ENCODE assay signal across 23 cellular contexts in the genomic region with DNA sequence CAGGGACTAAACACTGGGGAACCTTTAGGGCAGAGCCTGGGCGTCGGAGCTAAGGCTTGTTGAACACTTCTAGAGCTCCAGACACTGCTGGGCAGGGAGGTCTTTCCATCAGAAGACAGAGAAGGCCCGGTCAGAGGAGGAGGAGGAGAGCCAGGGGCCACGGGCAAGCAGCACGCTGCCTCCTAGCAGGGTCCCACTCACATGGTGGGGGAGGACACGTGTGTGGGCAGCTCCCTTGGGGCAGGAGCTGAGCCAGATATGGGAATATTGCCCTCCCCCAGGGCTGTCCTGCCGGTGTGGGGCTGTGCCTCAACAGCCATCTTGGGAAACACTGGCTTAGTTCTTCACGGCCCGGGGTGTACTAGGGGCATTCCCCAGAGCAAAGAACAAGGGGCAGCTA.
DNase-seq lines count a peak whose midpoint lies in the region; ATAC-seq, FAIRE-seq and TF ChIP-seq lines count a peak whose summit lies in the region.
"Had no signal": no experiment of that assay in that cellular context is flagged by ENCODE, and none has a peak within 500 bp of the region (broad histone marks: within the 10 kb centered on the region; RNA-seq: fewer than 3 reads in every experiment).

No MANE protein-coding gene starts in this region.

- WGBS in heart left ventricle, 4 donors: 84 to 89% (median 87%) methylated on average over 8 to 9 of the region's 9 CpGs
- 84% methylated on average over 9 of the region's 9 CpGs for WGBS in mesenchymal stem cell

- H2BK120ac ChIP-seq in mesenchymal stem cell (ENCODE audit: low read depth, low read length): no peak overlapping the region

- peaks cover 8% of the 10 kb centered on the region for H3K9me3 Mint-ChIP-seq in neural progenitor cell
- H3K9me3 Mint-ChIP-seq in activated naive CD8-positive, alpha-beta T cell treated with anti-CD3 and anti-CD28 coated beads, Interleukin-2, amount 50 U/mL, for 24 hours: peaks cover 4% of the 10 kb centered on the region
- H3K9me3 Mint-ChIP-seq: CD4-positive, alpha-beta T cell had no signal

- no peaks in the 10 kb centered on the region for H4K20me1 ChIP-seq in neural progenitor cell (ENCODE audit: low read depth)

- H3K18ac ChIP-seq in mesenchymal stem cell (ENCODE audit: low read depth in 1 of 2, low read length in 2 of 2): peak overlapping the region in 1 of 2 experiments; percentile 37

- H3K36me3 Mint-ChIP-seq in neural progenitor cell: no peaks in the 10 kb centered on the region
- H3K36me3 Mint-ChIP-seq in activated naive CD8-positive, alpha-beta T cell treated with anti-CD3 and anti-CD28 coated beads, Interleukin-2, amount 50 U/mL, for 24 hours (ENCODE audit: low read depth): no peaks in the 10 kb centered on the region

- H3K14ac ChIP-seq in mesenchymal stem cell (ENCODE audit: low read length in 2 of 2): no peak overlapping the region

- H2BK12ac ChIP-seq in mesenchymal stem cell (ENCODE audit: low read length in 2 of 2): no peak overlapping the region

- H3K4me1 ChIP-seq in heart left ventricle (peaks cover 0 to 7% (median 0%) of the 10 kb centered on the region in 12 donors), HEK293 (ENCODE audit: control insufficient read depth, insufficient read depth, low read length) (no peaks in the 10 kb centered on the region; the same call in 1 of the 2 replicates), neural progenitor cell (peaks cover 16% of the 10 kb centered on the region), mesenchymal stem cell (ENCODE audit: control insufficient read depth, insufficient read depth, low read depth, low read length) (peaks cover 3% of the 10 kb centered on the region)
- H3K4me1 ChIP-seq: A549 had no signal

- no peak overlapping the region for H3K4ac ChIP-seq in mesenchymal stem cell (ENCODE audit: low read depth in 1 of 2, low read length in 2 of 2)

- no peak overlapping the region for H3K27ac ChIP-seq in heart left ventricle
- no peak overlapping the region for H3K27ac ChIP-seq in HEK293 (ENCODE audit: extremely low read depth, low read depth, low read length)
- no peak overlapping the region for H3K27ac ChIP-seq in neural progenitor cell
- H3K27ac ChIP-seq in mesenchymal stem cell (ENCODE audit: low read length, poor library complexity, severe bottlenecking): no peak overlapping the region
- H3K27ac ChIP-seq: 22Rv1, A549, C4-2B, GM23248 had no signal

- H4K8ac ChIP-seq in mesenchymal stem cell (ENCODE audit: low read length): no peak overlapping the region

- POLR2A ChIA-PET in HEK293 (lab: Yijun Ruan, JAX): interaction anchor here (0.9 kb wide), 1 partner anchor 86 kb away, joined by 4 read pairs; no protein-coding TSS in a partner anchor

- H3K27ac Mint-ChIP-seq in neural progenitor cell: peak overlapping the region; percentile 8
- H3K27ac Mint-ChIP-seq in activated naive CD8-positive, alpha-beta T cell treated with anti-CD3 and anti-CD28 coated beads, Interleukin-2, amount 50 U/mL, for 24 hours: no peak overlapping the region
- H3K27ac Mint-ChIP-seq: CD4-positive, alpha-beta T cell had no signal

- H3K79me1 ChIP-seq in mesenchymal stem cell (replicated peaks; ENCODE audit: low read length, poor library complexity, severe bottlenecking): no peaks in the 10 kb centered on the region

- H3F3A ChIP-seq in neural progenitor cell (ENCODE audit: low read depth): no peaks in the 10 kb centered on the region

- H3K27me3 ChIP-seq in heart left ventricle (no peaks in the 10 kb centered on the region), neural progenitor cell (no peaks in the 10 kb centered on the region), mesenchymal stem cell (ENCODE audit: control insufficient read depth in 1 of 2, insufficient read depth in 1 of 2, low read length in 2 of 2) (peaks cover 32 to 57% of the 10 kb centered on the region in 2 experiments)

- H3K79me2 ChIP-seq in neural progenitor cell (ENCODE audit: low read depth): no peaks in the 10 kb centered on the region

- TF ChIP-seq CTCF in heart left ventricle (IDR thresholded peaks at IDR 0.05): no peak
- TF ChIP-seq CTCF in HEK293 (tag by site-specific recombination; IDR thresholded peaks at IDR 0.05): no peak
- no peak for TF ChIP-seq CTCF in neural progenitor cell (IDR thresholded peaks at IDR 0.05)

- ATAC-seq in Right ventricle myocardium inferior (no peak), heart left ventricle (no peak)
- ATAC-seq in activated naive CD8-positive, alpha-beta T cell treated with anti-CD3 and anti-CD28 coated beads, Interleukin-2, amount 50 U/mL, for 24 hours: no peak
- ATAC-seq: A549, HCT116, HepG2 had no signal

- peaks cover 0 to 13% (median 5%) of the 10 kb centered on the region in 12 donors for H3K9me3 ChIP-seq in heart left ventricle
- H3K9me3 ChIP-seq in HEK293 (ENCODE audit: control insufficient read depth, insufficient read depth, low read depth, low read length): peaks cover 4% of the 10 kb centered on the region
- no peaks in the 10 kb centered on the region for H3K9me3 ChIP-seq in neural progenitor cell (ENCODE audit: low read depth)
- H3K9me3 ChIP-seq in mesenchymal stem cell (ENCODE audit: control insufficient read depth, low read length): peaks cover 15% of the 10 kb centered on the region

- H4K91ac ChIP-seq in mesenchymal stem cell (ENCODE audit: low read length): no peak overlapping the region

- DNase-seq in Right ventricle myocardium inferior (ENCODE audit: missing footprints) (peak; percentile 11), heart left ventricle (no peak), neural progenitor cell (ENCODE audit: low spot score) (no peak), urothelium cell line (ENCODE audit: low spot score) (no peak), mesenchymal stem cell (no peak)
- no peak for DNase-seq in activated naive CD8-positive, alpha-beta T cell treated with anti-CD3 and anti-CD28 coated beads, Interleukin-2, amount 50 U/mL, for 24 hours
- DNase-seq: AML-193; Caco-2; CD4-positive, alpha-beta T cell; DMS79; GDM1; GM23248; H7 had no signal

- peaks cover 20% of the 10 kb centered on the region for H3K4me1 Mint-ChIP-seq in neural progenitor cell
- H3K4me1 Mint-ChIP-seq in activated naive CD8-positive, alpha-beta T cell treated with anti-CD3 and anti-CD28 coated beads, Interleukin-2, amount 50 U/mL, for 24 hours: no peaks in the 10 kb centered on the region

- no peak overlapping the region for H2BK5ac ChIP-seq in mesenchymal stem cell (ENCODE audit: low read depth, low read length, poor library complexity, severe bottlenecking)

- no peak overlapping the region for H3K4me3 ChIP-seq in heart left ventricle
- H3K4me3 ChIP-seq in HEK293 (ENCODE audit: low read depth, low read length): no peak overlapping the region
- H3K4me3 ChIP-seq in neural progenitor cell: no peak overlapping the region
- no peak overlapping the region for H3K4me3 ChIP-seq in mesenchymal stem cell (ENCODE audit: insufficient read depth in 1 of 2, low read depth in 1 of 2, low read length in 2 of 2)
- H3K4me3 ChIP-seq: A549, GM23248 had no signal

- H3K27me3 Mint-ChIP-seq in neural progenitor cell (ENCODE audit: insufficient read depth, low read depth): peaks cover 11% of the 10 kb centered on the region
- peaks cover 4% of the 10 kb centered on the region for H3K27me3 Mint-ChIP-seq in activated naive CD8-positive, alpha-beta T cell treated with anti-CD3 and anti-CD28 coated beads, Interleukin-2, amount 50 U/mL, for 24 hours
- H3K27me3 Mint-ChIP-seq: CD4-positive, alpha-beta T cell had no signal

- intact Hi-C loops in Right ventricle myocardium inferior (cut with DNase I): no loop called here
- intact Hi-C loops in heart left ventricle (cut with DNase I): loop anchor here in 1 of 10 donors (10.0 kb wide), 1 partner anchor 137 kb away; no protein-coding TSS in a partner anchor

- H3K4me3 Mint-ChIP-seq in neural progenitor cell: no peak overlapping the region
- no peak overlapping the region for H3K4me3 Mint-ChIP-seq in activated naive CD8-positive, alpha-beta T cell treated with anti-CD3 and anti-CD28 coated beads, Interleukin-2, amount 50 U/mL, for 24 hours
- H3K4me3 Mint-ChIP-seq: CD4-positive, alpha-beta T cell; IgD-negative memory B cell had no signal

- H3K23ac ChIP-seq in mesenchymal stem cell (ENCODE audit: low read length in 2 of 2): no peak overlapping the region

- no peak overlapping the region for H2AFZ ChIP-seq in neural progenitor cell (replicated peaks)
- no peak overlapping the region for H2AFZ ChIP-seq in mesenchymal stem cell (ENCODE audit: low read depth, low read length)
- H2AFZ ChIP-seq: GM23248 had no signal

- no peak overlapping the region for H2BK15ac ChIP-seq in mesenchymal stem cell (ENCODE audit: low read depth, poor library complexity, severe bottlenecking)

- peak; percentile 88 for FAIRE-seq in urothelium cell line (lab: Jason Lieb, UNC)
- FAIRE-seq: A549, D721Med, GM12892, GM18507, HepG2 had no signal

- no peak overlapping the region for H3K9ac ChIP-seq in neural progenitor cell
- no peak overlapping the region for H3K9ac ChIP-seq in mesenchymal stem cell (ENCODE audit: low read length)
- H3K9ac ChIP-seq: GM23248 had no signal

- H3K36me3 ChIP-seq in heart left ventricle (no peaks in the 10 kb centered on the region), HEK293 (ENCODE audit: control insufficient read depth in 2 of 2, insufficient read depth in 1 of 2, low read length in 2 of 2) (no peaks in the 10 kb centered on the region), neural progenitor cell (no peaks in the 10 kb centered on the region), mesenchymal stem cell (ENCODE audit: control insufficient read depth in 1 of 2, insufficient read depth in 2 of 2, low read depth in 1 of 2, low read length in 2 of 2) (no peaks in the 10 kb centered on the region)

- no peak for TF ChIP-seq POLR2A in heart left ventricle (IDR thresholded peaks at IDR 0.05)

- H2AK5ac ChIP-seq in mesenchymal stem cell (ENCODE audit: low read length, severe bottlenecking): no peak overlapping the region

- H3K4me2 ChIP-seq in neural progenitor cell (no peak overlapping the region), mesenchymal stem cell (ENCODE audit: low read length, poor library complexity, severe bottlenecking) (no peak overlapping the region)
- H3K4me2 ChIP-seq: A549 had no signal

- CTCF ChIA-PET in HEK293 (lab: Yijun Ruan, JAX): interaction anchor here (0.8 kb wide), 1 partner anchor 9 kb away, joined by 6 read pairs; no protein-coding TSS in a partner anchor

TF ChIP-seq in HEK293, 187 proteins besides CTCF, POLR2A, EP300 and RAD21 (continues in another document):
- TF ChIP-seq EGR2 (tag by site-specific recombination; IDR thresholded peaks at IDR 0.05; ENCODE audit: low read depth) (peak; percentile 89), SCRT2 (tag by site-specific recombination; IDR thresholded peaks at IDR 0.05) (no peak), GLI4 (tag by site-specific recombination; IDR thresholded peaks at IDR 0.05) (no peak), ZFHX2 (tag by site-specific recombination; conservative IDR thresholded peaks at IDR 0.05) (peak; percentile 76)
